27 cellular contexts compared by ENCODE assay signal in genomic region chr7:71683382-71683781, GRCh38.
DNase-seq lines count a peak whose midpoint lies in the region; ATAC-seq and TF ChIP-seq lines count a peak whose summit lies in the region.
"Had no signal": no experiment of that assay in that cellular context is flagged by ENCODE, and none has a peak within 500 bp of the region (broad histone marks: within the 10 kb centered on the region; RNA-seq: fewer than 3 reads in every experiment).

No MANE protein-coding gene starts in this region.

- POLR2A ChIA-PET in WTC11 (lab: Charles Lee): no interaction called here

- H3K4me1 Mint-ChIP-seq in WTC11 (peaks cover 42% of the 10 kb centered on the region), chondrocyte (ENCODE audit: low read depth) (no peaks in the 10 kb centered on the region)
- H3K4me1 Mint-ChIP-seq: activated CD4-positive, alpha-beta T cell treated with anti-CD3 and anti-CD28 coated beads, Interleukin-2, amount 10 ng/mL, durations not matched to agents 7 days and 5 days; T-cell had no signal

- TF ChIP-seq CTCF in WTC11 (IDR thresholded peaks at IDR 0.05) (no peak), fibroblast of villous mesenchyme (IDR thresholded peaks at IDR 0.05; ENCODE audit: insufficient read depth, low read depth, low read length) (no peak), testis (IDR thresholded peaks at IDR 0.05) (no peak), chondrocyte (IDR thresholded peaks at IDR 0.05) (no peak)

- TF ChIP-seq POLR2A in testis (IDR thresholded peaks at IDR 0.05): no peak

- 33 to 64% methylated on average over 10 of the region's 10 CpGs for WGBS in testis, 2 donors

- DNase-seq in WTC11 (ENCODE audit: low spot score) (no peak), fibroblast of villous mesenchyme (ENCODE audit: low read depth) (peak; percentile 3), testis (peak; percentile 34), NCI-H1105 (lab: John Stamatoyannopoulos, UW) (no peak), COR-L47 (lab: John Stamatoyannopoulos, UW) (no peak), chondrocyte (ENCODE audit: low spot score) (no peak)
- DNase-seq: activated CD4-positive, alpha-beta T cell treated with anti-CD3 and anti-CD28 coated beads, Interleukin-2, amount 10 ng/mL, durations not matched to agents 7 days and 5 days; activated effector memory CD4-positive, alpha-beta T cell treated with Interleukin-2 at 50 U/mL for 16 hours; activated T-cell treated with anti-CD3 and anti-CD28 coated beads, Interleukin-2, amount 50 U/mL, for 1 hour; cortex of kidney; DMS53; effector memory CD8-positive, alpha-beta T cell; foreskin melanocyte; heart right ventricle; mesenchymal stem cell; NCI-H1048; NCI-H1694 treated with DMSO at 0.1 percent for 48 hours; NCI-H510A treated with DMSO at 0.1 percent for 48 hours; OCI-M1; sigmoid colon; stimulated activated CD4-positive, alpha-beta T cell treated with anti-CD3 and anti-CD28 coated beads, Interleukin-4, amount 100 ng/mL, for 24 hours; T-cell had no signal

- no peaks in the 10 kb centered on the region for H3K36me3 ChIP-seq in mucosa of rectum (ENCODE audit: control insufficient read depth in 2 of 2, insufficient read depth in 2 of 2, low read length in 2 of 2)
- H3K36me3 ChIP-seq in testis (ENCODE audit: low read depth, missing control alignments): no peaks in the 10 kb centered on the region
- H3K36me3 ChIP-seq: BLaER1, heart right ventricle, prostate gland had no signal

- H3K27me3 ChIP-seq in mucosa of rectum (ENCODE audit: control insufficient read depth in 2 of 2, insufficient read depth in 2 of 2, low read length in 2 of 2) (no peaks in the 10 kb centered on the region), testis (no peaks in the 10 kb centered on the region)
- H3K27me3 ChIP-seq: BLaER1, heart right ventricle, sigmoid colon had no signal

- ATAC-seq in WTC11: no peak
- ATAC-seq: effector memory CD8-positive, alpha-beta T cell; T-cell had no signal

- H3K9me3 ChIP-seq in mucosa of rectum (ENCODE audit: control insufficient read depth in 2 of 2, low read length in 2 of 2): no peaks in the 10 kb centered on the region
- H3K9me3 ChIP-seq in testis: no peaks in the 10 kb centered on the region
- H3K9me3 ChIP-seq: heart right ventricle, prostate gland had no signal

- no peak overlapping the region for H3K4me3 ChIP-seq in fibroblast of villous mesenchyme (ENCODE audit: low read depth, low read length)
- H3K4me3 ChIP-seq in mucosa of rectum (ENCODE audit: low read length in 2 of 2): no peak overlapping the region
- no peak overlapping the region for H3K4me3 ChIP-seq in testis
- H3K4me3 ChIP-seq: BLaER1, heart right ventricle, prostate gland, sigmoid colon had no signal

- no peaks in the 10 kb centered on the region for H3K4me1 ChIP-seq in mucosa of rectum (ENCODE audit: control insufficient read depth in 2 of 2, insufficient read depth in 2 of 2, low read length in 2 of 2)
- peaks cover 8% of the 10 kb centered on the region for H3K4me1 ChIP-seq in testis
- H3K4me1 ChIP-seq: BLaER1, heart right ventricle, prostate gland, sigmoid colon had no signal

- H3K9ac ChIP-seq in mucosa of rectum (ENCODE audit: low read depth in 1 of 2, low read length in 2 of 2): no peak overlapping the region
- H3K9ac ChIP-seq: BLaER1 had no signal

- H3K27ac ChIP-seq in mucosa of rectum (ENCODE audit: low read depth in 2 of 2, low read length in 2 of 2): peak overlapping the region; percentile 37 to 38
- H3K27ac ChIP-seq in testis: no peak overlapping the region
- H3K27ac ChIP-seq: BLaER1, heart right ventricle, prostate gland, sigmoid colon had no signal

- no peaks in the 10 kb centered on the region for H3K27me3 Mint-ChIP-seq in WTC11 (ENCODE audit: low read depth)
- no peaks in the 10 kb centered on the region for H3K27me3 Mint-ChIP-seq in chondrocyte (ENCODE audit: low read depth)
- H3K27me3 Mint-ChIP-seq: activated CD4-positive, alpha-beta T cell treated with anti-CD3 and anti-CD28 coated beads, Interleukin-2, amount 10 ng/mL, durations not matched to agents 7 days and 5 days; activated naive CD8-positive, alpha-beta T cell; effector memory CD8-positive, alpha-beta T cell; T-cell; type B pancreatic cell had no signal

- H3K9me3 Mint-ChIP-seq in WTC11 (no peaks in the 10 kb centered on the region), chondrocyte (ENCODE audit: low read depth) (no peaks in the 10 kb centered on the region)
- H3K9me3 Mint-ChIP-seq: T-cell, type B pancreatic cell had no signal

- intact Hi-C loops in testis (cut with DNase I; ENCODE audit: low total_unique reads): no loop called here

- H3K27ac Mint-ChIP-seq in WTC11 (peak overlapping the region; percentile 98), chondrocyte (ENCODE audit: unreplicated experiment) (no peak overlapping the region)
- H3K27ac Mint-ChIP-seq: activated CD4-positive, alpha-beta T cell treated with anti-CD3 and anti-CD28 coated beads, Interleukin-2, amount 10 ng/mL, durations not matched to agents 7 days and 5 days; activated naive CD8-positive, alpha-beta T cell; effector memory CD8-positive, alpha-beta T cell; T-cell; type B pancreatic cell had no signal

- CTCF ChIA-PET in WTC11 (lab: Charles Lee): interaction anchor here (0.7 to 1.6 kb wide), 6 partner anchors 12 to 69 kb away, joined by 3 to 11 read pairs (median 4); no protein-coding TSS in a partner anchor

- H3K36me3 Mint-ChIP-seq in WTC11 (peaks cover 18% of the 10 kb centered on the region), chondrocyte (ENCODE audit: low read depth) (peaks cover 9% of the 10 kb centered on the region)
- H3K36me3 Mint-ChIP-seq: activated naive CD8-positive, alpha-beta T cell; T-cell; type B pancreatic cell had no signal

- H3K4me3 Mint-ChIP-seq in WTC11 (0 out of 2 replicates have a peak overlapping the region, but pooled peaks have one; percentile 10), chondrocyte (ENCODE audit: unreplicated experiment) (no peak overlapping the region)
- H3K4me3 Mint-ChIP-seq: activated CD4-positive, alpha-beta T cell treated with anti-CD3 and anti-CD28 coated beads, Interleukin-2, amount 10 ng/mL, durations not matched to agents 7 days and 5 days; activated naive CD8-positive, alpha-beta T cell; effector memory CD8-positive, alpha-beta T cell; T-cell; type B pancreatic cell had no signal

TF ChIP-seq in WTC11, 78 proteins besides CTCF, POLR2A, EP300 and RAD21:
- TF ChIP-seq ZNF423 (CRISPR knock-in tag; IDR thresholded peaks at IDR 0.05) (no peak), MAX (CRISPR knock-in tag; IDR thresholded peaks at IDR 0.05) (0 out of 2 replicates have a peak, but pooled peaks have one; percentile 6)

Comparison
In these comparisons a context has a peak if more than half of its experiments do, and no peak if none do; other contexts are left out.
1. DNase-seq: peak in fibroblast of villous mesenchyme (single experiment) and testis (single experiment); none in WTC11 (single experiment), NCI-H1105 (single experiment), COR-L47 (single experiment) and chondrocyte (single experiment).
2. H3K27ac ChIP-seq: peak in mucosa of rectum (2 of 2); none in testis (0 of 2).